27 cellular contexts compared by ENCODE assay signal in genomic region chr22:42452456-42452855, GRCh38. TPM values are rescaled to one million over a fixed set of nuclear protein-coding genes. Genes with fewer than 3 reads are reported as not detected.
DNase-seq lines count a peak whose midpoint lies in the region; ATAC-seq, FAIRE-seq and TF ChIP-seq lines count a peak whose summit lies in the region.
"Had no signal": no experiment of that assay in that cellular context is flagged by ENCODE, and none has a peak within 500 bp of the region (broad histone marks: within the 10 kb centered on the region; RNA-seq: fewer than 3 reads in every experiment).

No MANE protein-coding gene starts in this region.

- no peak overlapping the region for H3K18ac ChIP-seq in neuronal stem cell (ENCODE audit: low read length)

- peaks cover 0 to 10% (median 0%) of the 10 kb centered on the region in 3 experiments for H3K27me3 ChIP-seq in neuronal stem cell (ENCODE audit: control insufficient read depth in 3 of 3, insufficient read depth in 3 of 3, low read depth in 1 of 3, low read length in 3 of 3)
- H3K27me3 ChIP-seq: BE2C had no signal

- no peaks in the 10 kb centered on the region for H3K4me1 ChIP-seq in kidney (ENCODE audit: control insufficient read depth in 1 of 2, insufficient read depth in 1 of 2, low read depth in 1 of 2, low read length in 2 of 2)
- H3K4me1 ChIP-seq in neuronal stem cell (ENCODE audit: control insufficient read depth in 2 of 2, insufficient read depth in 1 of 2, low read depth in 1 of 2, low read length in 2 of 2): no peaks in the 10 kb centered on the region
- H3K4me1 ChIP-seq: BE2C, Caco-2 had no signal

- peaks cover 2% of the 10 kb centered on the region for H3K79me1 ChIP-seq in neuronal stem cell (ENCODE audit: low read depth, low read length)

- CTCF ChIA-PET in HEK293T (lab: Yijun Ruan, JAX): interaction anchor here (0.9 to 1.5 kb wide), 2 partner anchors 8 to 21 kb away, joined by 3 to 4 read pairs; no protein-coding TSS in a partner anchor

- no peak overlapping the region for H3K23ac ChIP-seq in neuronal stem cell (ENCODE audit: low read depth, low read length, poor library complexity)

- no peak for TF ChIP-seq CTCF in kidney (IDR thresholded peaks at IDR 0.05; ENCODE audit: borderline replicate concordance, extremely low read depth, insufficient read depth)

- WGBS in neuronal stem cell (ENCODE audit: extremely low coverage in 2 of 2, insufficient read length in 2 of 2, insufficient replicate concordance in 1 of 2), 2 donors: no CpG with 5 or more reads among the region's 11 CpGs

- no peak for TF ChIP-seq POLR2A in erythroblast (IDR thresholded peaks at IDR 0.05; ENCODE audit: low read length)

- intact Hi-C loops in kidney (cut with DNase I): no loop called here

- no peak overlapping the region for H2BK15ac ChIP-seq in neuronal stem cell (ENCODE audit: low read length)

- H3K36me3 ChIP-seq in kidney (ENCODE audit: control insufficient read depth in 1 of 2, insufficient read depth in 2 of 2, low read length in 2 of 2) (no peaks in the 10 kb centered on the region), neuronal stem cell (replicated peaks in 1 of 2; ENCODE audit: control insufficient read depth in 2 of 2, insufficient read depth in 2 of 2, low read length in 2 of 2) (no peaks in the 10 kb centered on the region)
- H3K36me3 ChIP-seq: BE2C had no signal

- FAIRE-seq in kidney (lab: Jason Lieb, UNC): no peak
- FAIRE-seq: A204.1, GM12878, H1 had no signal

- DNase-seq in AG20443 (ENCODE audit: low spot score) (peak; percentile 6), HEK293T (ENCODE audit: extremely low spot score) (peak; percentile 3), kidney (peak; percentile 44), neuronal stem cell (ENCODE audit: low spot score) (no peak), erythroblast (lab: John Stamatoyannopoulos, UW) (no peak)
- DNase-seq: AML-193; BE2C; Caco-2; CD4-positive, CD25-positive, alpha-beta regulatory T cell; CD8-positive, alpha-beta T cell; DMS 273 treated with DMSO at 0.1 percent for 48 hours; DMS79; EL; GDM1; GM23248; H9; HFFc6 had no signal

- ATAC-seq in GM18858 (IDR thresholded peaks at IDR 0.05; ENCODE audit: unreplicated experiment): no peak
- ATAC-seq in HG03135 (IDR thresholded peaks at IDR 0.05; ENCODE audit: unreplicated experiment): no peak
- ATAC-seq in GM21447 (IDR thresholded peaks at IDR 0.05; ENCODE audit: unreplicated experiment): no peak
- ATAC-seq: CD8-positive, alpha-beta T cell; GM12878; HCT116 had no signal

- H2BK5ac ChIP-seq in neuronal stem cell (ENCODE audit: low read length): no peak overlapping the region

- H4K8ac ChIP-seq in neuronal stem cell (ENCODE audit: low read depth, low read length): no peak overlapping the region

- H4K91ac ChIP-seq in neuronal stem cell (ENCODE audit: low read depth, low read length, poor library complexity): no peak overlapping the region

- no peak overlapping the region for H2AK5ac ChIP-seq in neuronal stem cell (ENCODE audit: low read depth, low read length)

- H3K4ac ChIP-seq in neuronal stem cell (ENCODE audit: low read length): no peak overlapping the region

- no peak overlapping the region for H3K4me2 ChIP-seq in neuronal stem cell (ENCODE audit: insufficient read depth, low read length, poor library complexity, severe bottlenecking)

- POLR2A ChIA-PET in HEK293T (lab: Yijun Ruan, JAX): interaction anchor here (1.7 kb wide), 1 partner anchor 8 kb away, joined by 6 read pairs; no protein-coding TSS in a partner anchor

- H2BK120ac ChIP-seq in neuronal stem cell (ENCODE audit: low read depth, low read length): no peak overlapping the region

- H2AFZ ChIP-seq in neuronal stem cell (ENCODE audit: low read length): no peak overlapping the region
- H2AFZ ChIP-seq: GM23248 had no signal

- H2BK12ac ChIP-seq in neuronal stem cell (ENCODE audit: low read length): no peak overlapping the region

- no peak overlapping the region for H3K4me3 ChIP-seq in kidney (ENCODE audit: low read length in 2 of 2)
- H3K4me3 ChIP-seq in neuronal stem cell (ENCODE audit: low read length in 2 of 2): no peak overlapping the region
- H3K4me3 ChIP-seq: GM12878, GM23248 had no signal

- H3K27ac ChIP-seq in kidney (ENCODE audit: low read depth in 2 of 2, low read length in 2 of 2) (no peak overlapping the region), neuronal stem cell (replicated peaks; ENCODE audit: low read length) (no peak overlapping the region)
- H3K27ac ChIP-seq: 22Rv1, C4-2B, GM23248 had no signal

- no peak overlapping the region for H3K9ac ChIP-seq in kidney (ENCODE audit: low read length in 2 of 2)
- H3K9ac ChIP-seq in neuronal stem cell (ENCODE audit: low read depth, low read length, poor library complexity): no peak overlapping the region
- H3K9ac ChIP-seq: GM23248 had no signal

- H3K14ac ChIP-seq in neuronal stem cell (ENCODE audit: low read length): peak overlapping the region; percentile 49

- no peaks in the 10 kb centered on the region for H3K9me3 ChIP-seq in kidney (ENCODE audit: control insufficient read depth in 1 of 2, low read length in 2 of 2)
- no peaks in the 10 kb centered on the region for H3K9me3 ChIP-seq in neuronal stem cell (replicated peaks in 1 of 2; ENCODE audit: control insufficient read depth in 2 of 2, insufficient read depth in 1 of 2, low read depth in 1 of 2, low read length in 2 of 2)
- H3K9me3 ChIP-seq: BE2C, Caco-2 had no signal

TF ChIP-seq in HEK293T, 16 proteins besides CTCF, POLR2A, EP300 and RAD21:
- TF ChIP-seq SUZ12 (IDR thresholded peaks at IDR 0.05) (no peak), FOXA1 (IDR thresholded peaks at IDR 0.05) (no peak), SP1 (IDR thresholded peaks at IDR 0.05) (no peak), TARDBP (IDR thresholded peaks at IDR 0.05) (no peak), ZNF384 (IDR thresholded peaks at IDR 0.05) (no peak)

RNA-seq across cellular contexts. Expression of gene NFAM1, which starts 20.3 kb away (rescaled TPM):
- total RNA-seq in kidney: 7.9 TPM
- polyA plus RNA-seq in kidney (ENCODE audit: insufficient read depth, low read depth, low replicate concordance): 0.60 TPM
- polyA plus RNA-seq in neuronal stem cell (2013, experiment 1 of 2): 0.13 TPM
- 0.14 TPM for polyA plus RNA-seq in neuronal stem cell (2013, experiment 2 of 2)
- total RNA-seq: Caco-2; CD8-positive, alpha-beta T cell; GM23248; HFFc6 had no signal
- polyA plus RNA-seq: AG04450, GM23248 had no signal

Comparison
In these comparisons a context has a peak if more than half of its experiments do, and no peak if none do; other contexts are left out.
1. DNase-seq: peak in AG20443 (single experiment), HEK293T (single experiment) and kidney (single experiment); none in neuronal stem cell (single experiment) and erythroblast (0 of 2).